ENCODE assay signal across 23 cellular contexts in genomic region chr4:1479454-1479853, GRCh38.
DNase-seq lines count a peak whose midpoint lies in the region; ATAC-seq, FAIRE-seq and TF ChIP-seq lines count a peak whose summit lies in the region.
"Had no signal": no experiment of that assay in that cellular context is flagged by ENCODE, and none has a peak within 500 bp of the region (broad histone marks: within the 10 kb centered on the region; RNA-seq: fewer than 3 reads in every experiment).

No MANE protein-coding gene starts in this region.

- no peaks in the 10 kb centered on the region for H3K23me2 ChIP-seq in H9 (ENCODE audit: insufficient read length, low read depth, low read length, poor library complexity, severe bottlenecking)

- DNase-seq in activated naive CD4-positive, alpha-beta T cell treated with anti-CD3 and anti-CD28 coated beads, Interleukin-2, amount 50 U/mL, for 16 hours = peak; percentile 3
- DNase-seq in activated naive CD4-positive, alpha-beta T cell treated with anti-CD3 and anti-CD28 coated beads for 36 hours = no peak
- DNase-seq in 8988T (peak; percentile 2), H9 (peak; percentile 27), kidney (peak; percentile 34), NCI-H524 (lab: John Stamatoyannopoulos, UW) (no peak), NCI-H226 (no peak)
- DNase-seq: EL; GF-D8; KG1; NCI-H1092 treated with DMSO at 0.1 percent for 48 hours; NCI-H1436 treated with DMSO at 0.1 percent for 48 hours; NCI-H1930; NCI-H2227 treated with DMSO at 0.1 percent for 48 hours; NCI-H510A treated with DMSO at 0.1 percent for 48 hours; NCI-H774; NK-92 treated with Interleukin-12 subunit alpha and Interleukin-12 subunit beta, amount 100 ng/mL, for 24 hours had no signal

- peaks cover 9% of the 10 kb centered on the region for H3K9me3 ChIP-seq in H9 (ENCODE audit: control insufficient read depth, low read depth, low read length)
- H3K9me3 ChIP-seq in kidney (ENCODE audit: control insufficient read depth in 1 of 2, low read length in 2 of 2) = peaks cover 2 to 15% of the 10 kb centered on the region in 2 donors
- H3K9me3 ChIP-seq: SJSA1 had no signal

- H2BK12ac ChIP-seq in H9 (ENCODE audit: insufficient read length, low read depth, low read length) = no peak overlapping the region

- no peak for ATAC-seq in GM21576 (IDR thresholded peaks at IDR 0.05; ENCODE audit: unreplicated experiment)
- ATAC-seq: A549, Panc1 had no signal

- H4K8ac ChIP-seq in H9 (replicated peaks; ENCODE audit: insufficient read length, low read depth, low read length) = no peak overlapping the region

- no peaks in the 10 kb centered on the region for H3K79me2 ChIP-seq in H9 (ENCODE audit: insufficient read depth, low read length)

- CTCF ChIA-PET in activated naive CD4-positive, alpha-beta T cell treated with anti-CD3 and anti-CD28 coated beads for 36 hours (lab: Charles Lee) = no interaction called here

- H3K4me1 Mint-ChIP-seq in activated naive CD4-positive, alpha-beta T cell treated with anti-CD3 and anti-CD28 coated beads for 36 hours (ENCODE audit: low read depth) = no peaks in the 10 kb centered on the region
- no peaks in the 10 kb centered on the region for H3K4me1 Mint-ChIP-seq in H9
- H3K4me1 Mint-ChIP-seq: B cell had no signal

- no peak overlapping the region for H3T11ph ChIP-seq in H9 (ENCODE audit: low read length)

- no peak for FAIRE-seq in kidney (lab: Jason Lieb, UNC)
- FAIRE-seq: A549 had no signal

- H3K9me3 Mint-ChIP-seq in activated naive CD4-positive, alpha-beta T cell treated with anti-CD3 and anti-CD28 coated beads for 36 hours = peaks cover 8% of the 10 kb centered on the region
- H3K9me3 Mint-ChIP-seq in H9 = peaks cover 26 to 39% of the 10 kb centered on the region in 2 experiments

- no peak overlapping the region for H2BK120ac ChIP-seq in H9 (ENCODE audit: low read depth, low read length, poor library complexity, severe bottlenecking)

- H3K36me3 Mint-ChIP-seq in activated naive CD4-positive, alpha-beta T cell treated with anti-CD3 and anti-CD28 coated beads for 36 hours (ENCODE audit: low read depth) = no peaks in the 10 kb centered on the region
- peaks cover 0 to 1% (median 0%) of the 10 kb centered on the region in 3 experiments; a peak in 2 of 7 replicates for H3K36me3 Mint-ChIP-seq in H9 (ENCODE audit: insufficient read depth in 1 of 3, low read depth in 3 of 3)

- H3K36me3 ChIP-seq in kidney (ENCODE audit: control insufficient read depth in 1 of 2, insufficient read depth in 2 of 2, low read length in 2 of 2) = no peaks in the 10 kb centered on the region
- H3K36me3 ChIP-seq: SJSA1 had no signal

- intact Hi-C loops in activated naive CD4-positive, alpha-beta T cell treated with anti-CD3 and anti-CD28 coated beads for 36 hours (cut with micrococcal nuclease) = no loop called here
- intact Hi-C loops in kidney (cut with DNase I) = no loop called here

- H3K27me3 ChIP-seq in H9 (ENCODE audit: insufficient read depth, low read length) = no peaks in the 10 kb centered on the region; the same call in 1 of the 2 replicates
- H3K27me3 ChIP-seq: SJSA1 had no signal

- WGBS in H9 (ENCODE audit: extremely low coverage, insufficient read length, low lambda C conversion rate) = no CpG with 5 or more reads among the region's 10 CpGs

- H3K27ac ChIP-seq in H9 (ENCODE audit: insufficient read length, low read depth, low read length) = no peak overlapping the region
- no peak overlapping the region for H3K27ac ChIP-seq in kidney (ENCODE audit: low read depth in 2 of 2, low read length in 2 of 2)
- H3K27ac ChIP-seq: A549, HL-60, SJSA1 had no signal

- no peaks in the 10 kb centered on the region for H3K4me1 ChIP-seq in H9 (ENCODE audit: insufficient read depth, low read length)
- no peaks in the 10 kb centered on the region for H3K4me1 ChIP-seq in kidney (ENCODE audit: control insufficient read depth in 1 of 2, insufficient read depth in 1 of 2, low read depth in 1 of 2, low read length in 2 of 2)
- H3K4me1 ChIP-seq: A549, SJSA1 had no signal

- H3K79me1 ChIP-seq in H9 (ENCODE audit: insufficient read depth, low read depth, low read length, poor library complexity, severe bottlenecking) = no peaks in the 10 kb centered on the region

- H4K20me1 ChIP-seq in H9 (ENCODE audit: control insufficient read depth, insufficient read depth, insufficient read length) = no peaks in the 10 kb centered on the region

- TF ChIP-seq CTCF in H9 (conservative IDR thresholded peaks at IDR 0.05) (no peak), kidney (IDR thresholded peaks at IDR 0.05; ENCODE audit: borderline replicate concordance, extremely low read depth, insufficient read depth) (no peak)

- H3K9ac ChIP-seq in H9 (ENCODE audit: extremely low read depth, insufficient read length, low read length) = no peak overlapping the region
- no peak overlapping the region for H3K9ac ChIP-seq in kidney (ENCODE audit: low read length in 2 of 2)

- H3K14ac ChIP-seq in H9 (ENCODE audit: insufficient read depth, low read length) = no peak overlapping the region

- H3K4ac ChIP-seq in H9 (ENCODE audit: low read depth, low read length) = no peak overlapping the region

- no peak overlapping the region for H3K23ac ChIP-seq in H9 (ENCODE audit: insufficient read length, low read depth, low read length)

- H3K56ac ChIP-seq in H9 (ENCODE audit: insufficient read length, low read depth, low read length) = no peak overlapping the region

- H2BK5ac ChIP-seq in H9 (ENCODE audit: insufficient read length, low read length) = no peak overlapping the region

- H3K27ac Mint-ChIP-seq in activated naive CD4-positive, alpha-beta T cell treated with anti-CD3 and anti-CD28 coated beads for 36 hours = no peak overlapping the region
- H3K27ac Mint-ChIP-seq in H9 = peak overlapping the region in 1 of 3 experiments; percentile 42; a peak in 1 of 7 replicates
- H3K27ac Mint-ChIP-seq: B cell had no signal

- no peak overlapping the region for H2AFZ ChIP-seq in H9 (ENCODE audit: low read length)

- no peak overlapping the region for H3K18ac ChIP-seq in H9 (ENCODE audit: insufficient read length, low read depth, low read length)

- H2BK15ac ChIP-seq in H9 (ENCODE audit: low read depth, low read length) = no peak overlapping the region

- peaks cover 6% of the 10 kb centered on the region for H3K27me3 Mint-ChIP-seq in activated naive CD4-positive, alpha-beta T cell treated with anti-CD3 and anti-CD28 coated beads for 36 hours (ENCODE audit: low read depth)
- peaks cover 27% of the 10 kb centered on the region for H3K27me3 Mint-ChIP-seq in H9 (ENCODE audit: low read depth)

- no peak overlapping the region for H4K91ac ChIP-seq in H9 (ENCODE audit: insufficient read length, low read depth, low read length)

- H3K4me2 ChIP-seq in H9 (ENCODE audit: insufficient read depth, insufficient read length, low read length) = no peak overlapping the region
- H3K4me2 ChIP-seq: A549 had no signal

- no peak overlapping the region for H2BK20ac ChIP-seq in H9 (ENCODE audit: low read depth, low read length, poor library complexity, severe bottlenecking)

- no peak overlapping the region for H3K4me3 Mint-ChIP-seq in activated naive CD4-positive, alpha-beta T cell treated with anti-CD3 and anti-CD28 coated beads for 36 hours
- H3K4me3 Mint-ChIP-seq in H9 = no peak overlapping the region; a peak in 1 of 5 replicates
- H3K4me3 Mint-ChIP-seq: B cell had no signal

- H3K4me3 ChIP-seq in kidney (ENCODE audit: low read length in 2 of 2) = no peak overlapping the region
- H3K4me3 ChIP-seq: A549, SJSA1 had no signal

- H2AK5ac ChIP-seq in H9 (ENCODE audit: insufficient read length, low read length) = no peak overlapping the region

- no peak overlapping the region for H4K5ac ChIP-seq in H9 (ENCODE audit: insufficient read length, low read depth, low read length)

Comparison
In these comparisons a context has a peak if more than half of its experiments do, and no peak if none do; other contexts are left out.
1. DNase-seq: peak in activated naive CD4-positive, alpha-beta T cell treated with anti-CD3 and anti-CD28 coated beads, Interleukin-2, amount 50 U/mL, for 16 hours (single experiment), 8988T (single experiment), H9 (single experiment) and kidney (single experiment); none in activated naive CD4-positive, alpha-beta T cell treated with anti-CD3 and anti-CD28 coated beads for 36 hours (single experiment), NCI-H524 (0 of 2) and NCI-H226 (single experiment).